18 cellular contexts compared by ENCODE assay signal in the genomic region with DNA sequence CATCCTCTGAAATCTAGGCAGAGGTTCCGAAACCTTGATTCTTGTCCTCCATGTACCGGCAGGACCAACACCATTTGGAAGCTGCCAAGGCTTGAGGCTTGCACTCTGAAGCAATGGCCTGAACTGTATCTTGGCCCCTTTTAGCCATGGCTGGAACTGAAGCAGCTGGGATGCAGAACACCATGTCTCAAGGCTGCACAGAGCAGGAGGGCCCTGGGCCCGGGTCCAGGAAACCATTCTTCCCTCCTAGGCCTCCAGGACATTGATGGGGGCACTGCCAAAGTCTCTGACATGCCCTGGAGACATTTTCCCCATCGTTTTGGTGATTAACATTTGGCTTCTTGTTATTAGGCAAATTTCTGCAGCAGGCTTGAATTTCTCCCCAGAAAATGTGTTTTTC.
"Had no signal": no experiment of that assay in that cellular context is flagged by ENCODE, and none has a peak within 500 bp of the region (broad histone marks: within the 10 kb centered on the region; RNA-seq: fewer than 3 reads in every experiment).

No MANE protein-coding gene starts in this region.

- H3K4me1 ChIP-seq: right lobe of liver had no signal

- H3K36me3 ChIP-seq: ovary, right lobe of liver, thoracic aorta, transverse colon had no signal

- H3K4me3 ChIP-seq: coronary artery, ovary, right lobe of liver, skin epidermis, thoracic aorta, transverse colon had no signal

- H3K27ac ChIP-seq: coronary artery, ovary, right lobe of liver, skin epidermis, thoracic aorta, transverse colon had no signal

- H3K27me3 ChIP-seq: ovary, right lobe of liver, transverse colon had no signal

- H3K9me3 ChIP-seq: ovary, right lobe of liver, thoracic aorta, transverse colon had no signal

- ATAC-seq: left colon; naive thymus-derived CD8-positive, alpha-beta T cell; right lobe of liver; stimulated activated naive B cell treated with anti-CD40 and anti-IgM and Interleukin-4, amounts not matched to agents 10 μg/mL and 1 μg/mL and 100 μg/mL, for 72 hours; stimulated activated naive CD8-positive, alpha-beta T cell treated with anti-CD3 and anti-CD28 coated beads, Interleukin-15, amount 100 ng/mL, for 72 hours had no signal

- DNase-seq: caudate nucleus; effector CD4-positive, alpha-beta T cell; endodermal cell; erythroblast; immature natural killer cell; left colon; mammary epithelial cell; naive thymus-derived CD8-positive, alpha-beta T cell; ovary; right lobe of liver; stimulated activated CD4-positive, alpha-beta T cell treated with anti-CD3 and anti-CD28 coated beads, Interleukin-2, amount 100 ng/mL, for 24 hours; stimulated activated CD4-positive, alpha-beta T cell treated with anti-CD3 and anti-CD28 coated beads, Interleukin-4, amount 100 ng/mL, for 4 hours; stimulated activated naive B cell treated with anti-CD40 and anti-IgM and Interleukin-4, amounts not matched to agents 10 μg/mL and 1 μg/mL and 100 μg/mL, for 72 hours; stimulated activated naive CD8-positive, alpha-beta T cell treated with anti-CD3 and anti-CD28 coated beads, Interleukin-15, amount 100 ng/mL, for 72 hours; transverse colon had no signal
